8 cellular contexts compared by ENCODE assay signal in the genomic region with DNA sequence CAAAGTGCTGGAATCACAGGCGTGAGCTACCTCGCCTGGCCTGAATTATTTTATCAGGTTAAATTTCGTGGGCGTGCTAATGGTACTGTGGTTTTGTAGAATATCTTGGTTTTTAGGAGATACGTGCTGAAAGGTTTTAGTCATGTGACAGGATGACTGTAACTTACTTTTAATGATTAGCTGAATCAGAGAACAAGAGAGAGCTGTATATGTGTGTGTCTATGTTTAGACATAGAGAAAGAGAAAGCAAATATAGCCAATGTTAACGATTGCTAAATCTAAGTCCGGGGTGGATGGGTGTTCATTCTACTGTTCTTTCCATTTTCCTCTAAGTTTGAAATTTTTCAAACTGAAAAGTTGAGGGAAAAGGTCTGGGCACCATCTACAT. TPM values are rescaled to one million over a fixed set of nuclear protein-coding genes. Genes with fewer than 3 reads are reported as not detected.
DNase-seq lines count a peak whose midpoint lies in the region; ATAC-seq lines count a peak whose summit lies in the region.

No MANE protein-coding gene starts in this region.

- no peak overlapping the region for H3K4me3 Mint-ChIP-seq in naive B cell

- peaks cover 11 to 13% of the 10 kb centered on the region in 2 donors for H3K36me3 Mint-ChIP-seq in naive B cell

- H3K4me1 ChIP-seq in ACC112 (ENCODE audit: control insufficient read depth, insufficient read depth, low read length, unreplicated experiment): peaks cover 55% of the 10 kb centered on the region

- no peaks in the 10 kb centered on the region for H3K9me3 Mint-ChIP-seq in naive B cell

- H3K79me2 ChIP-seq in ACC112 (ENCODE audit: control insufficient read depth, insufficient read depth, low read length, unreplicated experiment): no peaks in the 10 kb centered on the region

- H3K36me3 ChIP-seq in ACC112 (ENCODE audit: insufficient read depth, low read length): peaks cover 20% of the 10 kb centered on the region

- H2AFZ ChIP-seq in ACC112 (ENCODE audit: low read length, unreplicated experiment): no peak overlapping the region

- peak; percentile 17 for DNase-seq in central memory CD4-positive, alpha-beta T cell
- no peak for DNase-seq in naive B cell
- DNase-seq in NCI-H748 (lab: John Stamatoyannopoulos, UW; ENCODE audit: unreplicated experiment): no peak
- no peak for DNase-seq in NCI-H1417 (lab: John Stamatoyannopoulos, UW)
- no peak for DNase-seq in NCI-H2227 (lab: John Stamatoyannopoulos, UW; ENCODE audit: unreplicated experiment)
- no peak for DNase-seq in cerebellum (ENCODE audit: low spot score)

- H3K27ac Mint-ChIP-seq in naive B cell: peak overlapping the region in 4 of 6 donors; percentile 20 to 63 (median 47)

- no peaks in the 10 kb centered on the region for H3K27me3 Mint-ChIP-seq in naive B cell

- no peaks in the 10 kb centered on the region for H3K27me3 ChIP-seq in ACC112 (ENCODE audit: insufficient read depth, low read length)

- ATAC-seq in HG03097 (IDR thresholded peaks at IDR 0.05; ENCODE audit: low FRiP score, unreplicated experiment) (peak; percentile 63), naive B cell (ENCODE audit: low read depth in 2 of 2) (no peak)

- H3K27ac ChIP-seq in ACC112 (ENCODE audit: low read depth, low read length): peak overlapping the region; percentile 99

- H3K4me3 ChIP-seq in ACC112 (ENCODE audit: low read depth, low read length): peak overlapping the region; percentile 66

- peaks cover 3 to 11% (median 6%) of the 10 kb centered on the region in 3 donors for H3K4me1 Mint-ChIP-seq in naive B cell

RNA-seq across cellular contexts. Expression of gene PNMA1, which starts 9.2 kb away (rescaled TPM):
- 10 to 100 TPM; 10.6 to 19.7 (median 15.4) TPM for polyA plus RNA-seq in naive B cell (ENCODE audit: low read depth in 6 of 6)
- 69.8 TPM for total RNA-seq in cerebellum
